12 cellular contexts compared by ENCODE assay signal in the genomic region with DNA sequence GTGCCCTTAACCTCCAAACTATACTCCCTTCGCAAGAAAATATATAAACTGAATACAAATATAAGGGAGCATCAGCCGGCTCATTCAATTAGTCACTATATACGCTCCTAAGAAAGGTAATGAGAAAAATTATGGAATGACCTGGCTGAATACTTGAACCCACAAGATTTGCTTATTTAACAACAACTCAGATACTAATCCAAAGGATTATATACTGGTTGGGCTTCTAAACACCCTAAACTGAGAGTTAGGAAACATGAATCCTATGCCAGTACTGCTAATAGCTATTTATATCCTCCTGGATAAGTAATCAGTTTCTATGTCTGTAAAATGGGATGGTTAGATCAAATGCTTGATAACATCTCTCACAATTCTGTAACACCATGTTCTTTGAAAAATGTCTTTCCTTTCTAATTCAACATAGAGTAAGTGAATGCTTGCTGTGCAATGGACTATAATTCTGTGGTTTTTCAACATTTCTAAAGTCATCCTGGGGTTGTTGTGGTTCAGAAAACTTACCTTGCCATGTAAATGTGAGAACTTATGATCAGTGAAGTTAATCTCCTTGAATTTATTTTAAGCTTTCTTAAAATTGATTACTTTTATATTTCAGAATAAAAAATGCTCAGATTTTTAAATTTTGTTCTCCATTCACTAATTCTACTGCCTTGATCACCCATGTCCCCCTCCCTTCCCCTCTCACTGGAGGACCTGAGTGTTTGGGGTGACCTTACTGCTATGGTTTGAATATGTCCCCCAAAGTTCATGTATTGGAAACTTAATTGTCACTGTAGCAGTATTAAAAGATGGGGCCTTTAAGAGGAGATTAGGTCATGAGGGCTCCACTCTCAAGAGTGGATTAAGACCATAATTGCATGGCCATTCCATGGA. TPM values are rescaled to one million over a fixed set of nuclear protein-coding genes. Genes with fewer than 3 reads are reported as not detected.
DNase-seq lines count a peak whose midpoint lies in the region; ATAC-seq and TF ChIP-seq lines count a peak whose summit lies in the region.
"Had no signal": no experiment of that assay in that cellular context is flagged by ENCODE, and none has a peak within 500 bp of the region (broad histone marks: within the 10 kb centered on the region; RNA-seq: fewer than 3 reads in every experiment).

No MANE protein-coding gene starts in this region.

- H3K9me3 Mint-ChIP-seq in CD8-positive, alpha-beta memory T cell, result peaks cover 0 to 11% (median 5%) of the 10 kb centered on the region in 5 donors
- peaks cover 22% of the 10 kb centered on the region for H3K9me3 Mint-ChIP-seq in activated CD8-positive, alpha-beta T cell treated with anti-CD3 and anti-CD28 coated beads for 36 hours
- peaks cover 0 to 22% (median 9%) of the 10 kb centered on the region in 7 donors for H3K9me3 Mint-ChIP-seq in naive B cell

- POLR2A ChIA-PET in CD8-positive, alpha-beta memory T cell (lab: Charles Lee), result interaction anchor here (0.6 kb wide), 2 partner anchors 14 to 23 kb away, joined by 3 to 7 read pairs; a partner anchor contains a TSS
- POLR2A ChIA-PET in HEK293 (lab: Yijun Ruan, JAX), result no interaction called here
- POLR2A ChIA-PET in activated CD8-positive, alpha-beta T cell treated with anti-CD3 and anti-CD28 coated beads for 36 hours (lab: Charles Lee), result interaction anchor here (0.6 to 2.2 kb wide), 5 partner anchors 8 to 72 kb away, joined by 3 to 12 read pairs (median 4); a partner anchor contains a TSS

- peak; percentile 52 for ATAC-seq in activated CD8-positive, alpha-beta T cell treated with anti-CD3 and anti-CD28 coated beads for 36 hours
- ATAC-seq in naive B cell (ENCODE audit: low read depth in 2 of 2), result no peak
- no peak for ATAC-seq in esophagus mucosa
- ATAC-seq in GM21786 (IDR thresholded peaks at IDR 0.05; ENCODE audit: unreplicated experiment), result no peak

- no peaks in the 10 kb centered on the region for H3K27me3 ChIP-seq in CD8-positive, alpha-beta memory T cell (ENCODE audit: insufficient read depth, low read length, poor library complexity, severe bottlenecking)

- H3K4me1 ChIP-seq in CD8-positive, alpha-beta memory T cell (ENCODE audit: insufficient read depth, low read length), result peaks cover 38% of the 10 kb centered on the region
- peaks cover 3% of the 10 kb centered on the region; the same call in 1 of the 2 replicates for H3K4me1 ChIP-seq in HEK293 (ENCODE audit: control insufficient read depth, insufficient read depth, low read length)

- H3K4me1 Mint-ChIP-seq in CD8-positive, alpha-beta memory T cell, result peaks cover 50 to 71% (median 70%) of the 10 kb centered on the region in 3 donors
- peaks cover 77% of the 10 kb centered on the region for H3K4me1 Mint-ChIP-seq in activated CD8-positive, alpha-beta T cell treated with anti-CD3 and anti-CD28 coated beads for 36 hours (ENCODE audit: low read depth)
- H3K4me1 Mint-ChIP-seq in naive B cell, result peaks cover 31 to 44% (median 42%) of the 10 kb centered on the region in 3 donors

- intact Hi-C loops in activated CD8-positive, alpha-beta T cell treated with anti-CD3 and anti-CD28 coated beads for 36 hours (cut with micrococcal nuclease), result loop anchor here (2.0 kb wide), 1 partner anchor 15 kb away; no protein-coding TSS in a partner anchor

- no peak for TF ChIP-seq CTCF in HEK293 (tag by site-specific recombination; IDR thresholded peaks at IDR 0.05)
- TF ChIP-seq CTCF in activated CD8-positive, alpha-beta T cell treated with anti-CD3 and anti-CD28 coated beads for 36 hours (IDR thresholded peaks at IDR 0.05), result no peak

- peaks cover 4 to 16% (median 11%) of the 10 kb centered on the region in 3 donors for H3K36me3 Mint-ChIP-seq in CD8-positive, alpha-beta memory T cell
- H3K36me3 Mint-ChIP-seq in activated CD8-positive, alpha-beta T cell treated with anti-CD3 and anti-CD28 coated beads for 36 hours (ENCODE audit: low read depth), result peaks cover 63% of the 10 kb centered on the region
- peaks cover 6 to 18% of the 10 kb centered on the region in 2 donors for H3K36me3 Mint-ChIP-seq in naive B cell

- CTCF ChIA-PET in CD8-positive, alpha-beta memory T cell (lab: Charles Lee), result interaction anchor here (2.6 kb wide), 1 partner anchor 14 kb away, joined by 11 read pairs; a partner anchor contains a TSS
- CTCF ChIA-PET in HEK293 (lab: Yijun Ruan, JAX), result no interaction called here
- CTCF ChIA-PET in activated CD8-positive, alpha-beta T cell treated with anti-CD3 and anti-CD28 coated beads for 36 hours (lab: Charles Lee), result interaction anchor here (1.0 kb wide), 1 partner anchor 14 kb away, joined by 3 read pairs; a partner anchor contains a TSS

- peak overlapping the region; percentile 37 to 87 (median 68) for H3K27ac Mint-ChIP-seq in CD8-positive, alpha-beta memory T cell
- peak overlapping the region; percentile 81 for H3K27ac Mint-ChIP-seq in activated CD8-positive, alpha-beta T cell treated with anti-CD3 and anti-CD28 coated beads for 36 hours
- peak overlapping the region in 3 of 6 donors; percentile 5 to 72 (median 23) for H3K27ac Mint-ChIP-seq in naive B cell

- H3K27me3 Mint-ChIP-seq in CD8-positive, alpha-beta memory T cell, result peaks cover 0 to 3% of the 10 kb centered on the region in 2 donors
- H3K27me3 Mint-ChIP-seq in activated CD8-positive, alpha-beta T cell treated with anti-CD3 and anti-CD28 coated beads for 36 hours, result no peaks in the 10 kb centered on the region
- H3K27me3 Mint-ChIP-seq in naive B cell, result no peaks in the 10 kb centered on the region

- H3K4me3 ChIP-seq in CD8-positive, alpha-beta memory T cell (ENCODE audit: low read length), result no peak overlapping the region
- H3K4me3 ChIP-seq in HEK293 (ENCODE audit: low read depth, low read length), result no peak overlapping the region

- no peak overlapping the region for H3K27ac ChIP-seq in CD8-positive, alpha-beta memory T cell (ENCODE audit: low read depth, low read length)
- H3K27ac ChIP-seq in HEK293 (ENCODE audit: extremely low read depth, low read depth, low read length), result no peak overlapping the region
- H3K27ac ChIP-seq: C4-2B had no signal

- H3K9me3 ChIP-seq in CD8-positive, alpha-beta memory T cell (ENCODE audit: low read length), result no peaks in the 10 kb centered on the region
- no peaks in the 10 kb centered on the region for H3K9me3 ChIP-seq in HEK293 (ENCODE audit: control insufficient read depth, insufficient read depth, low read depth, low read length)

- H3K4me3 Mint-ChIP-seq in CD8-positive, alpha-beta memory T cell, result peak overlapping the region; percentile 8 to 60 (median 49)
- no peak overlapping the region for H3K4me3 Mint-ChIP-seq in activated CD8-positive, alpha-beta T cell treated with anti-CD3 and anti-CD28 coated beads for 36 hours
- H3K4me3 Mint-ChIP-seq in naive B cell, result peak overlapping the region in 7 of 8 donors; percentile 16 to 85 (median 33)

- no peaks in the 10 kb centered on the region for H3K36me3 ChIP-seq in CD8-positive, alpha-beta memory T cell (ENCODE audit: insufficient read depth, low read length)
- H3K36me3 ChIP-seq in HEK293 (ENCODE audit: control insufficient read depth in 2 of 2, insufficient read depth in 1 of 2, low read length in 2 of 2), result peaks cover 0 to 4% of the 10 kb centered on the region in 2 experiments; a peak in 1 of 3 replicates

- DNase-seq in CD8-positive, alpha-beta memory T cell, result no peak
- DNase-seq in activated CD8-positive, alpha-beta T cell treated with anti-CD3 and anti-CD28 coated beads for 36 hours, result no peak
- DNase-seq in naive B cell (no peak), mucosa of gallbladder (ENCODE audit: low spot score) (no peak), NCI-H2081 treated with DMSO at 0.1 percent for 48 hours (lab: John Stamatoyannopoulos, UW) (no peak)
- DNase-seq: activated CD4-positive, alpha-beta T cell treated with anti-CD3 and anti-CD28 coated beads, Interleukin-2, amount 50 U/mL, for 48 hours; Kasumi-1; NCI-H2107 had no signal

TF ChIP-seq in HEK293, 187 proteins besides CTCF, POLR2A, EP300 and RAD21 (continues in another document):
- TF ChIP-seq, protein P1, sequence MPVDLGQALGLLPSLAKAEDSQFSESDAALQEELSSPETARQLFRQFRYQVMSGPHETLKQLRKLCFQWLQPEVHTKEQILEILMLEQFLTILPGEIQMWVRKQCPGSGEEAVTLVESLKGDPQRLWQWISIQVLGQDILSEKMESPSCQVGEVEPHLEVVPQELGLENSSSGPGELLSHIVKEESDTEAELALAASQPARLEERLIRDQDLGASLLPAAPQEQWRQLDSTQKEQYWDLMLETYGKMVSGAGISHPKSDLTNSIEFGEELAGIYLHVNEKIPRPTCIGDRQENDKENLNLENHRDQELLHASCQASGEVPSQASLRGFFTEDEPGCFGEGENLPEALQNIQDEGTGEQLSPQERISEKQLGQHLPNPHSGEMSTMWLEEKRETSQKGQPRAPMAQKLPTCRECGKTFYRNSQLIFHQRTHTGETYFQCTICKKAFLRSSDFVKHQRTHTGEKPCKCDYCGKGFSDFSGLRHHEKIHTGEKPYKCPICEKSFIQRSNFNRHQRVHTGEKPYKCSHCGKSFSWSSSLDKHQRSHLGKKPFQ (tag by site-specific recombination; IDR thresholded peaks at IDR 0.05), result no peak
- TF ChIP-seq, protein P2, sequence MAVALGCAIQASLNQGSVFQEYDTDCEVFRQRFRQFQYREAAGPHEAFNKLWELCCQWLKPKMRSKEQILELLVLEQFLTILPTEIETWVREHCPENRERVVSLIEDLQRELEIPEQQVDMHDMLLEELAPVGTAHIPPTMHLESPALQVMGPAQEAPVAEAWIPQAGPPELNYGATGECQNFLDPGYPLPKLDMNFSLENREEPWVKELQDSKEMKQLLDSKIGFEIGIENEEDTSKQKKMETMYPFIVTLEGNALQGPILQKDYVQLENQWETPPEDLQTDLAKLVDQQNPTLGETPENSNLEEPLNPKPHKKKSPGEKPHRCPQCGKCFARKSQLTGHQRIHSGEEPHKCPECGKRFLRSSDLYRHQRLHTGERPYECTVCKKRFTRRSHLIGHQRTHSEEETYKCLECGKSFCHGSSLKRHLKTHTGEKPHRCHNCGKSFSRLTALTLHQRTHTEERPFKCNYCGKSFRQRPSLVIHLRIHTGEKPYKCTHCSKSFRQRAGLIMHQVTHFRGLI (tag by site-specific recombination; IDR thresholded peaks at IDR 0.05), result peak; percentile 92
- TF ChIP-seq, protein P3, sequence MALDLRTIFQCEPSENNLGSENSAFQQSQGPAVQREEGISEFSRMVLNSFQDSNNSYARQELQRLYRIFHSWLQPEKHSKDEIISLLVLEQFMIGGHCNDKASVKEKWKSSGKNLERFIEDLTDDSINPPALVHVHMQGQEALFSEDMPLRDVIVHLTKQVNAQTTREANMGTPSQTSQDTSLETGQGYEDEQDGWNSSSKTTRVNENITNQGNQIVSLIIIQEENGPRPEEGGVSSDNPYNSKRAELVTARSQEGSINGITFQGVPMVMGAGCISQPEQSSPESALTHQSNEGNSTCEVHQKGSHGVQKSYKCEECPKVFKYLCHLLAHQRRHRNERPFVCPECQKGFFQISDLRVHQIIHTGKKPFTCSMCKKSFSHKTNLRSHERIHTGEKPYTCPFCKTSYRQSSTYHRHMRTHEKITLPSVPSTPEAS (tag by site-specific recombination; IDR thresholded peaks at IDR 0.05), result no peak
- TF ChIP-seq GLIS2 (tag by site-specific recombination; IDR thresholded peaks at IDR 0.05), result no peak

RNA-seq across cellular contexts. Expression of a gene that starts 14.5 kb away (rescaled TPM):
- total RNA-seq in CD8-positive, alpha-beta memory T cell, result 10 to 100 TPM; 23.7 to 25.4 TPM
- polyA plus RNA-seq in CD8-positive, alpha-beta memory T cell, result 8.0 TPM
- 10 to 100 TPM; 10.8 to 12.9 TPM for total RNA-seq in activated CD8-positive, alpha-beta T cell treated with anti-CD3 and anti-CD28 coated beads for 36 hours
- polyA plus RNA-seq in naive B cell (ENCODE audit: low read depth in 6 of 6), result 10 to 100 TPM in 3 of 6 donors, 1 to 10 TPM in 3; 2.7 to 23.1 (median 10.0) TPM
- total RNA-seq in mucosa of gallbladder, result 9.2 TPM
- total RNA-seq in esophagus mucosa, result 3.0 TPM
